In the genomic region with DNA sequence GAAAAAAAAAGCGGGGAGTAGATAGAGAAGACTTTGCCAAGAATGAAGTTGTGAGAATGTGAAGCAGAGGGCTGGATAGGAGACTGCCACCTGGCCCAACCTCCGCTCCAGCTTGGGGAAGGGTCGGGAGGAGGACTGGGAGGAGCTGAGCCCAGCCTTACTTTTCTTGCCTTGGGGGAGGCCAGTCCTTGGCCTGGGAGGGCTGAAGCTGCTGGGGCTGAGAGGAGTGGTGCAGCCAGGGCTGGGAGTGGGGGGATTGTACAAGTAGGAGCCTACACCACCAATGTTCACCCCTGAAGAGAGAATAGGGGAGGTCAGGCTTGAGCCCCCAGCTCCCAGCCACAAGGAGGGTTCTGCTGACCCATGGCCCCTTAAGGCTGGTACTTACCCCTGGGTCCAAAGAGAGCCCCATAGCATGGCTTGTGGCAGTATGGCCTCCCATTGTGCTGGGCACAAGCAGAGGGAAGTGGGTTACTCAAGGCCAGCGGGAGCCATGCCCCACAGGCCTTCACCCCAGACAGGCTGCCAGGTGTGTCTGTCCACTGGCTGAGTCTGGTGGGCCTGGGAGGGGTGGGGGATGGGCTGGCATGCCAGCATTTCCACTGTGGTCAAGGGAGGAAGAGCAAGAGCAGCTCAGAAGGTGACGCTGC, we compare ENCODE assay signal across 14 cellular contexts. TPM values are rescaled to one million over a fixed set of nuclear protein-coding genes. Genes with fewer than 3 reads are reported as not detected.
DNase-seq lines count a peak whose midpoint lies in the region; ATAC-seq and TF ChIP-seq lines count a peak whose summit lies in the region.
"Had no signal": no experiment of that assay in that cellular context is flagged by ENCODE, and none has a peak within 500 bp of the region (broad histone marks: within the 10 kb centered on the region; RNA-seq: fewer than 3 reads in every experiment).

No MANE protein-coding gene starts in this region.

- DNase-seq in CD4-positive, alpha-beta memory T cell = no peak
- no peak for DNase-seq in central memory CD8-positive, alpha-beta T cell (ENCODE audit: low spot score in 2 of 2)
- DNase-seq in neural progenitor cell (ENCODE audit: low spot score) (no peak), HFFc6 (no peak), mesenteric fat pad (ENCODE audit: low spot score) (no peak), CD1c-positive myeloid dendritic cell (ENCODE audit: extremely low spot score) (no peak)
- DNase-seq: AML-193, foreskin melanocyte had no signal

- no peak overlapping the region for H3K27ac ChIP-seq in CD4-positive, alpha-beta memory T cell (ENCODE audit: low read depth, low read length)
- no peak overlapping the region for H3K27ac ChIP-seq in HUES48 (ENCODE audit: low read depth, low read length)
- no peak overlapping the region for H3K27ac ChIP-seq in neural progenitor cell
- H3K27ac ChIP-seq: ascending aorta, SK-N-MC had no signal

- intact Hi-C loops in CD4-positive, alpha-beta memory T cell (cut with micrococcal nuclease) = loop anchor here (1.0 to 2.0 kb wide), 3 partner anchors 27 to 199 kb away; no protein-coding TSS in a partner anchor

- peak overlapping the region; percentile 78 for H3K4me2 ChIP-seq in neural progenitor cell

- H3K9me3 Mint-ChIP-seq in CD4-positive, alpha-beta memory T cell = no peaks in the 10 kb centered on the region
- H3K9me3 Mint-ChIP-seq in central memory CD8-positive, alpha-beta T cell = no peaks in the 10 kb centered on the region
- no peaks in the 10 kb centered on the region for H3K9me3 Mint-ChIP-seq in neural progenitor cell
- no peaks in the 10 kb centered on the region for H3K9me3 Mint-ChIP-seq in HFFc6
- H3K9me3 Mint-ChIP-seq: activated CD8-positive, alpha-beta T cell treated with anti-CD3 and anti-CD28 coated beads for 36 hours; neural crest cell had no signal

- peaks cover 14% of the 10 kb centered on the region for H3K4me1 ChIP-seq in CD4-positive, alpha-beta memory T cell (ENCODE audit: insufficient read depth, low read length)
- peaks cover 5% of the 10 kb centered on the region for H3K4me1 ChIP-seq in HUES48 (ENCODE audit: control insufficient read depth, insufficient read depth, low read length)
- peaks cover 9% of the 10 kb centered on the region for H3K4me1 ChIP-seq in neural progenitor cell
- H3K4me1 ChIP-seq: ascending aorta had no signal

- no peaks in the 10 kb centered on the region for H3K27me3 ChIP-seq in CD4-positive, alpha-beta memory T cell (ENCODE audit: insufficient read depth, low read length)
- H3K27me3 ChIP-seq in HUES48 (ENCODE audit: control insufficient read depth, insufficient read depth, low read length) (no peaks in the 10 kb centered on the region; the same call in 1 of the 2 replicates), neural progenitor cell (no peaks in the 10 kb centered on the region)

- H3K9ac ChIP-seq in HUES48 (ENCODE audit: low read depth, low read length) (no peak overlapping the region), neural progenitor cell (no peak overlapping the region)

- no peaks in the 10 kb centered on the region for H3K9me3 ChIP-seq in CD4-positive, alpha-beta memory T cell (ENCODE audit: control insufficient read depth in 1 of 2, low read length in 2 of 2)
- no peaks in the 10 kb centered on the region for H3K9me3 ChIP-seq in HUES48 (ENCODE audit: control insufficient read depth, insufficient read depth, low read length)
- H3K9me3 ChIP-seq in neural progenitor cell (ENCODE audit: low read depth) = no peaks in the 10 kb centered on the region
- H3K9me3 ChIP-seq: ascending aorta had no signal

- ATAC-seq in central memory CD8-positive, alpha-beta T cell (replicated peaks; ENCODE audit: extremely low read depth, poor library complexity, severe bottlenecking) = no peak

- no peaks in the 10 kb centered on the region for H4K20me1 ChIP-seq in neural progenitor cell (ENCODE audit: low read depth)

- H2AFZ ChIP-seq in neural progenitor cell (replicated peaks) = no peak overlapping the region

- CTCF ChIA-PET in CD4-positive, alpha-beta memory T cell (lab: Charles Lee; ENCODE audit: partially characterized antibody) = interaction anchor here (0.9 to 3.6 kb wide), 14 partner anchors 10 to 189 kb away, joined by 3 to 49 read pairs (median 8); no protein-coding TSS in a partner anchor

- POLR2A ChIA-PET in CD4-positive, alpha-beta memory T cell (lab: Charles Lee; ENCODE audit: partially characterized antibody) = interaction anchor here (0.9 to 2.2 kb wide), 7 partner anchors 24 to 121 kb away, joined by 3 to 12 read pairs (median 5); partner anchors contain the start of genes ABCC10, DNPH1 and ZNF318

- peaks cover 0 to 4% of the 10 kb centered on the region in 2 donors for H3K36me3 Mint-ChIP-seq in CD4-positive, alpha-beta memory T cell
- H3K36me3 Mint-ChIP-seq in central memory CD8-positive, alpha-beta T cell (ENCODE audit: insufficient read depth) = no peaks in the 10 kb centered on the region
- H3K36me3 Mint-ChIP-seq in neural progenitor cell (no peaks in the 10 kb centered on the region), HFFc6 (ENCODE audit: low read depth) (no peaks in the 10 kb centered on the region)

- no peaks in the 10 kb centered on the region for H3K36me3 ChIP-seq in CD4-positive, alpha-beta memory T cell (ENCODE audit: insufficient read depth, low read length)
- H3K36me3 ChIP-seq in HUES48 (ENCODE audit: control insufficient read depth, insufficient read depth, low read length) = no peaks in the 10 kb centered on the region
- H3K36me3 ChIP-seq in neural progenitor cell = no peaks in the 10 kb centered on the region
- H3K36me3 ChIP-seq: ascending aorta had no signal

- no peak overlapping the region for H3K4me3 ChIP-seq in CD4-positive, alpha-beta memory T cell (ENCODE audit: low read length in 2 of 2)
- H3K4me3 ChIP-seq in HUES48 (ENCODE audit: low read depth, low read length) = peak overlapping the region; percentile 63; the same call in 1 of the 2 replicates
- H3K4me3 ChIP-seq in neural progenitor cell = peak overlapping the region; percentile 44

- no peaks in the 10 kb centered on the region for H3K79me2 ChIP-seq in neural progenitor cell (ENCODE audit: low read depth)

- H3K27me3 Mint-ChIP-seq in CD4-positive, alpha-beta memory T cell = no peaks in the 10 kb centered on the region
- H3K27me3 Mint-ChIP-seq in central memory CD8-positive, alpha-beta T cell = peaks cover 7% of the 10 kb centered on the region
- peaks cover 15% of the 10 kb centered on the region for H3K27me3 Mint-ChIP-seq in neural progenitor cell (ENCODE audit: insufficient read depth, low read depth)
- peaks cover 31% of the 10 kb centered on the region for H3K27me3 Mint-ChIP-seq in HFFc6 (ENCODE audit: insufficient read depth)

- TF ChIP-seq CTCF in neural progenitor cell (IDR thresholded peaks at IDR 0.05) (no peak), HFFc6 (IDR thresholded peaks at IDR 0.05) (no peak)

- peaks cover 3 to 12% (median 8%) of the 10 kb centered on the region in 4 donors for H3K4me1 Mint-ChIP-seq in CD4-positive, alpha-beta memory T cell
- H3K4me1 Mint-ChIP-seq in central memory CD8-positive, alpha-beta T cell = peaks cover 12% of the 10 kb centered on the region
- peaks cover 7% of the 10 kb centered on the region for H3K4me1 Mint-ChIP-seq in neural progenitor cell
- H3K4me1 Mint-ChIP-seq in HFFc6 (ENCODE audit: low read depth) = peaks cover 7% of the 10 kb centered on the region; the same call in 1 of the 2 replicates

- peak overlapping the region in 2 of 7 donors; percentile 19 to 62 for H3K27ac Mint-ChIP-seq in CD4-positive, alpha-beta memory T cell
- H3K27ac Mint-ChIP-seq in central memory CD8-positive, alpha-beta T cell (ENCODE audit: low read depth) = no peak overlapping the region
- H3K27ac Mint-ChIP-seq in neural progenitor cell (no peak overlapping the region), HFFc6 (no peak overlapping the region)
- H3K27ac Mint-ChIP-seq: activated CD8-positive, alpha-beta T cell treated with anti-CD3 and anti-CD28 coated beads for 36 hours had no signal

- H3F3A ChIP-seq in neural progenitor cell (ENCODE audit: low read depth) = no peaks in the 10 kb centered on the region

- peak overlapping the region in 7 of 8 donors; percentile 7 to 69 (median 39) for H3K4me3 Mint-ChIP-seq in CD4-positive, alpha-beta memory T cell
- peak overlapping the region; percentile 72 for H3K4me3 Mint-ChIP-seq in central memory CD8-positive, alpha-beta T cell
- H3K4me3 Mint-ChIP-seq in neural progenitor cell = peak overlapping the region; percentile 77
- no peak overlapping the region for H3K4me3 Mint-ChIP-seq in HFFc6

RNA-seq across cellular contexts. Expression of gene CRIP3, which starts 1.1 kb away (rescaled TPM):
- 1 to 10 TPM; 1.9 to 3.0 TPM for total RNA-seq in CD4-positive, alpha-beta memory T cell
- not detected for polyA plus RNA-seq in CD4-positive, alpha-beta memory T cell
- 21.3 and 35.4 TPM in 2 replicates for total RNA-seq in neural progenitor cell (ENCODE audit: low replicate concordance)
- total RNA-seq in HFFc6 (2021; fragmentation: NEBNext Ultra II Directional; extraction: Animal tissue kit (Norgen Biotek cat#: 25700)) = not detected
- 0.58 TPM for total RNA-seq in mesenteric fat pad
- total RNA-seq: ascending aorta, lung microvascular endothelial cell had no signal

RNA-seq across cellular contexts. Expression of gene SLC22A7, which starts 9.5 kb away (rescaled TPM):
- total RNA-seq in CD4-positive, alpha-beta memory T cell = not detected
- polyA plus RNA-seq in CD4-positive, alpha-beta memory T cell = not detected
- not detected in 2 replicates for total RNA-seq in neural progenitor cell (ENCODE audit: low replicate concordance)
- total RNA-seq in HFFc6 (2021; fragmentation: NEBNext Ultra II Directional; extraction: Animal tissue kit (Norgen Biotek cat#: 25700)) = not detected
- total RNA-seq in mesenteric fat pad = not detected
- total RNA-seq: activated CD8-positive, alpha-beta T cell treated with anti-CD3 and anti-CD28 coated beads for 36 hours; lung microvascular endothelial cell had no signal

Comparison
In these comparisons a context has a peak if more than half of its experiments do, and no peak if none do; other contexts are left out.
1. H3K4me3 ChIP-seq: peak in HUES48 (single experiment) and neural progenitor cell (single experiment); none in CD4-positive, alpha-beta memory T cell (0 of 2).